Comparison of ENCODE assay signal across 15 cellular contexts in the genomic region with DNA sequence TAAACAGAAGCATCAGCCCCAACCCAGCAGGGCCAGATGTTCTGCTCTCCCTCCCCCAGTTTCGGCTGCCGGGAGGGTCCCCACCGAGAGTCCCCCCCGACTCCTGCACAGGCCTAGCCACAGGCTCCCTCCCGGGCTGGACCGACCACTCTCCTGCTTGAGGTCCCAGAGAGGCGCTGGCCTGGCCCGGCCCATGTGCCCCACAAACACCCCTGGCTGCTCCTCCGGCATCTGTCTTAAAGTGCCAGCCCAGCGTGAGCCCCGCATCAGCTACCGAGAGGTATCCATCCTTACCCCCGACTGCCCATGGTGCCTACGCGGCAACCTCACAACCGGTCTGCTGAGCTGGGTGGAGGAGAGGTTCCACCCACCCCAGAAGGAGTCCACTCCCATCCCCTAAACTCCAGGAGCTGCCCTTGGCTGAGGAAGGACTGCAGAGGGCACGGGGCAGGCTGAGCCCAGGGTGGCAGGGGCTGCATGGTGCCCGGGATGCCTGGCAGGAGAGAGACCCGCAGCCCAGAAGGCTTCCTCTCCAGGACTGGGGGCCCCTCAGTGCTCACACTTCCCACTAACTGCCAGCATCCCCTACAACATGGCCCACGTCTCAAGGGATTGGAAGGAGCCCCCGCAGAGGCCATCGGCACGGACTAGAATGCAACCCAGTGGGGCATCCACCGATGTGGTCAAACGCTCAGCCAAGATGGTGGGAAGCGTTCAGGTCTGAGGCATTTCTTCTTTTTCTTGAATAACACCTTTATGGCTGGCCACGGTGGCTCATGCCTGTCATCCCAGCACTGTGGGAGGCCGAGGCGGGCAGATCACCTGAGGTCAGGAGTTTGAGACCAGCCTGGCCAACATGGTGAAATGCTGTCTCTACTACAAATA. TPM values are rescaled to one million over a fixed set of nuclear protein-coding genes. Genes with fewer than 3 reads are reported as not detected.
DNase-seq lines count a peak whose midpoint lies in the region; ATAC-seq and TF ChIP-seq lines count a peak whose summit lies in the region.
"Had no signal": no experiment of that assay in that cellular context is flagged by ENCODE, and none has a peak within 500 bp of the region (broad histone marks: within the 10 kb centered on the region; RNA-seq: fewer than 3 reads in every experiment).

No MANE protein-coding gene starts in this region.

- no peaks in the 10 kb centered on the region for H3F3A ChIP-seq in PC-3 (ENCODE audit: low read length, unreplicated experiment)

- H3K27me3 ChIP-seq in right cardiac atrium (ENCODE audit: control insufficient read depth, insufficient read depth), result no peaks in the 10 kb centered on the region
- H3K27me3 ChIP-seq in sigmoid colon, result peaks cover 12 to 54% (median 39%) of the 10 kb centered on the region in 3 donors
- H3K27me3 ChIP-seq in PC-3 (ENCODE audit: low read length), result no peaks in the 10 kb centered on the region

- no TSS peak for BruUV-seq in PC-3 (replicated peaks; lab: Mats Ljungman, UMichigan)

- no peak overlapping the region for H2AFZ ChIP-seq in PC-3 (ENCODE audit: low read length)

- H3K36me3 ChIP-seq in sigmoid colon, result no peaks in the 10 kb centered on the region
- H3K36me3 ChIP-seq in PC-3 (ENCODE audit: low read depth, low read length), result no peaks in the 10 kb centered on the region

- H3K9me2 ChIP-seq in PC-3 (replicated peaks; ENCODE audit: low read length), result no peaks in the 10 kb centered on the region

- H3K4me3 ChIP-seq in right cardiac atrium (ENCODE audit: low read length) (peak overlapping the region; percentile 17), sigmoid colon (peak overlapping the region in 2 of 4 donors; percentile 14 to 15), PC-3 (ENCODE audit: low read length) (no peak overlapping the region)

- H3K27ac ChIP-seq in right cardiac atrium (ENCODE audit: low read length), result peak overlapping the region; percentile 62
- peak overlapping the region; percentile 34 to 66 (median 50) for H3K27ac ChIP-seq in sigmoid colon
- H3K27ac ChIP-seq in PC-3 (ENCODE audit: low read length), result no peak overlapping the region
- H3K27ac ChIP-seq: VCaP had no signal

- intact Hi-C loops in Right ventricle myocardium superior (cut with DNase I), result no loop called here
- intact Hi-C loops in cardiac septum (cut with DNase I), result no loop called here
- intact Hi-C loops in right cardiac atrium (cut with DNase I), result loop anchor here in 1 of 4 donors (5.0 kb wide), 1 partner anchor 45 kb away; no protein-coding TSS in a partner anchor
- intact Hi-C loops in sigmoid colon (cut with DNase I), result loop anchor here (10.0 kb wide), 1 partner anchor 322 kb away; a partner anchor contains a TSS
- intact Hi-C loops in PC-3 (cut with micrococcal nuclease), result no loop called here

- no peak overlapping the region for H3K9ac ChIP-seq in PC-3 (ENCODE audit: low read length)

- POLR2A ChIA-PET in PC-3 (lab: Charles Lee; ENCODE audit: unreplicated experiment), result no interaction called here

- DNase-seq in Right ventricle myocardium superior (peak; percentile 45), cardiac septum (ENCODE audit: low spot score) (no peak), right cardiac atrium (peak in 2 of 3 donors; percentile 72 to 78), sigmoid colon (no peak), PC-3 (no peak), NCI-H2107 treated with DMSO at 0.1 percent for 48 hours (lab: John Stamatoyannopoulos, UW; ENCODE audit: unreplicated experiment) (no peak)
- DNase-seq: 8988T; activated CD8-positive, alpha-beta T cell treated with anti-CD3 and anti-CD28 coated beads, Interleukin-2, amount 10 ng/mL, durations not matched to agents 7 days and 5 days; naive thymus-derived CD4-positive, alpha-beta T cell; NCI-H2029 treated with DMSO at 0.1 percent for 48 hours; NCI-H748 treated with DMSO at 0.1 percent for 48 hours; stimulated activated CD4-positive, alpha-beta T cell treated with anti-CD3 and anti-CD28 coated beads, Interleukin-4, amount 100 ng/mL, for 24 hours had no signal

- no peak overlapping the region for H3K4me2 ChIP-seq in PC-3 (ENCODE audit: low read length)

- TF ChIP-seq CTCF in sigmoid colon (IDR thresholded peaks at IDR 0.05), result no peak
- no peak for TF ChIP-seq CTCF in PC-3 (conservative IDR thresholded peaks at IDR 0.05; ENCODE audit: low read depth, low read length)

- ATAC-seq in Right ventricle myocardium superior (ENCODE audit: poor library complexity) (no peak), right cardiac atrium (peak; percentile 1 to 8), PC-3 (no peak), HG02678 (IDR thresholded peaks at IDR 0.05; ENCODE audit: unreplicated experiment) (no peak), GM21390 (IDR thresholded peaks at IDR 0.05; ENCODE audit: unreplicated experiment) (no peak)
- ATAC-seq: activated CD8-positive, alpha-beta T cell treated with anti-CD3 and anti-CD28 coated beads, Interleukin-2, amount 10 ng/mL, durations not matched to agents 7 days and 5 days; naive thymus-derived CD4-positive, alpha-beta T cell had no signal

- 64% methylated on average over 29 of the region's 29 CpGs for WGBS in right cardiac atrium
- WGBS in sigmoid colon, 2 donors, result 61 to 78% methylated on average over 29 of the region's 29 CpGs

- CTCF ChIA-PET in PC-3 (lab: Charles Lee), result no interaction called here

- no peak for TF ChIP-seq EP300 in sigmoid colon (IDR thresholded peaks at IDR 0.05)

- no peak for TF ChIP-seq POLR2A in sigmoid colon (IDR thresholded peaks at IDR 0.05)

- H3K4me1 ChIP-seq in right cardiac atrium (ENCODE audit: control insufficient read depth, insufficient read depth, low read length) (no peaks in the 10 kb centered on the region), sigmoid colon (peaks cover 0 to 17% (median 10%) of the 10 kb centered on the region in 4 donors), PC-3 (ENCODE audit: insufficient read depth, low read length) (peaks cover 5% of the 10 kb centered on the region)

- no peaks in the 10 kb centered on the region for H3K79me2 ChIP-seq in PC-3 (ENCODE audit: low read length)

- no peaks in the 10 kb centered on the region for H3K9me3 ChIP-seq in right cardiac atrium (ENCODE audit: control insufficient read depth, low read length)
- no peaks in the 10 kb centered on the region for H3K9me3 ChIP-seq in sigmoid colon
- H3K9me3 ChIP-seq in PC-3 (ENCODE audit: low read length), result no peaks in the 10 kb centered on the region

- H4K20me1 ChIP-seq in PC-3 (ENCODE audit: low read length), result no peaks in the 10 kb centered on the region

RNA-seq across cellular contexts. Expression of a gene that starts 15.6 kb away (rescaled TPM):
- 61.5 TPM for total RNA-seq in Right ventricle myocardium superior
- total RNA-seq in cardiac septum, result 85.3 TPM
- total RNA-seq in right cardiac atrium, result 100 to 1,000 TPM in 1 of 4 donors, 10 to 100 TPM in 3; 73.3 to 148 (median 83.0) TPM
- polyA plus RNA-seq in right cardiac atrium, result 113 TPM
- 10 to 100 TPM; 31.0 to 75.6 (median 46.0) TPM for total RNA-seq in sigmoid colon
- polyA plus RNA-seq in sigmoid colon, result 10 to 100 TPM in 2 of 3 donors, 1 to 10 TPM in 1; 6.0 to 43.5 (median 27.6) TPM
- total RNA-seq in PC-3 (2014; rRNA removed), result 23.1 and 29.5 TPM in 2 replicates
- polyA plus RNA-seq: naive thymus-derived CD4-positive, alpha-beta T cell had no signal

RNA-seq across cellular contexts. Expression of a gene that starts 40.2 kb away (rescaled TPM):
- 48.6 TPM for total RNA-seq in Right ventricle myocardium superior
- 48.4 TPM for total RNA-seq in cardiac septum
- 10 to 100 TPM; 63.0 to 92.0 (median 70.2) TPM for total RNA-seq in right cardiac atrium
- 149 TPM for polyA plus RNA-seq in right cardiac atrium
- 10 to 100 TPM; 28.0 to 62.4 (median 33.7) TPM for total RNA-seq in sigmoid colon
- 100 to 1,000 TPM in 2 of 3 donors, 10 to 100 TPM in 1; 92.5 to 345 (median 181) TPM for polyA plus RNA-seq in sigmoid colon
- total RNA-seq in PC-3 (2014; rRNA removed), result 103 and 106 TPM in 2 replicates

Comparison
In these comparisons a context has a peak if more than half of its experiments do, and no peak if none do; other contexts are left out.
1. ATAC-seq: peak in right cardiac atrium (2 of 2); none in Right ventricle myocardium superior (single experiment), PC-3 (single experiment), HG02678 (single experiment) and GM21390 (single experiment).
2. DNase-seq: peak in Right ventricle myocardium superior (single experiment) and right cardiac atrium (2 of 3); none in cardiac septum (single experiment), sigmoid colon (single experiment), PC-3 (single experiment) and NCI-H2107 treated with DMSO at 0.1 percent for 48 hours (single experiment).